8 cellular contexts compared by ENCODE assay signal in genomic region chr5:1344975-1345838, GRCh38. TPM values are rescaled to one million over a fixed set of nuclear protein-coding genes. Genes with fewer than 3 reads are reported as not detected.
DNase-seq lines count a peak whose midpoint lies in the region; ATAC-seq and TF ChIP-seq lines count a peak whose summit lies in the region.

Gene CLPTM1L, minus strand, starts transcription at chr5:1345099. Its CDS starts 258 bp downstream, at chr5:1344841.

- no peaks in the 10 kb centered on the region for H3K27me3 Mint-ChIP-seq in CD4-positive, alpha-beta memory T cell
- no peaks in the 10 kb centered on the region for H3K27me3 Mint-ChIP-seq in effector memory CD8-positive, alpha-beta T cell
- H3K27me3 Mint-ChIP-seq in memory B cell, result no peaks in the 10 kb centered on the region

- peaks cover 25% of the 10 kb centered on the region for H3K4me1 ChIP-seq in CD4-positive, alpha-beta memory T cell (ENCODE audit: insufficient read depth, low read length)

- POLR2A ChIA-PET in CD4-positive, alpha-beta memory T cell (lab: Charles Lee; ENCODE audit: partially characterized antibody), result interaction anchor here (0.6 to 4.4 kb wide), 13 partner anchors 9 to 179 kb away, joined by 3 to 53 read pairs (median 5); partner anchors contain the start of genes LPCAT1 and TERT

- H3K9me3 Mint-ChIP-seq in CD4-positive, alpha-beta memory T cell, result no peaks in the 10 kb centered on the region
- H3K9me3 Mint-ChIP-seq in effector memory CD8-positive, alpha-beta T cell, result no peaks in the 10 kb centered on the region
- no peaks in the 10 kb centered on the region for H3K9me3 Mint-ChIP-seq in memory B cell

- H3K27me3 ChIP-seq in CD4-positive, alpha-beta memory T cell (ENCODE audit: insufficient read depth, low read length), result no peaks in the 10 kb centered on the region
- no peaks in the 10 kb centered on the region for H3K27me3 ChIP-seq in HL-60 (ENCODE audit: insufficient read depth, poor library complexity, severe bottlenecking)

- DNase-seq in CD4-positive, alpha-beta memory T cell, result peak; percentile 83 to 91 (median 90)
- DNase-seq in HL-60 (ENCODE audit: low read depth in 1 of 2, low spot score in 1 of 2), result peak; percentile 72 to 75
- peak; percentile 75 for DNase-seq in NK-92 treated with Interleukin-12 subunit alpha and Interleukin-12 subunit beta, amount 100 ng/mL, for 24 hours (lab: John Stamatoyannopoulos, UW)
- peak; percentile 75 to 79 for DNase-seq in activated CD8-positive, alpha-beta memory T cell treated with anti-CD3 and anti-CD28 coated beads for 4 hours (ENCODE audit: low read depth in 2 of 2)
- DNase-seq in effector memory CD8-positive, alpha-beta T cell, result peak; percentile 80 to 85 (median 82)
- peak; percentile 81 to 83 for DNase-seq in memory B cell (ENCODE audit: low spot score in 2 of 2)
- DNase-seq in stimulated activated CD8-positive, alpha-beta memory T cell treated with anti-CD3 and anti-CD28 coated beads, Interleukin-12 subunit alpha, Interleukin-12 subunit beta, amount 100 ng/mL, for 1 hour (ENCODE audit: low read depth), result peak; percentile 75

- H3K4me3 Mint-ChIP-seq in CD4-positive, alpha-beta memory T cell, result peak within 1 kb of the TSS; percentile 88 to 95 (median 92)
- peak within 1 kb of the TSS; percentile 84 to 87 for H3K4me3 Mint-ChIP-seq in effector memory CD8-positive, alpha-beta T cell
- peak within 1 kb of the TSS; percentile 91 for H3K4me3 Mint-ChIP-seq in memory B cell

- peak; percentile 79 for ATAC-seq in GM19455 (IDR thresholded peaks at IDR 0.05; ENCODE audit: unreplicated experiment)
- ATAC-seq in effector memory CD8-positive, alpha-beta T cell (replicated peaks), result peak; percentile 94
- ATAC-seq in memory B cell (ENCODE audit: low read depth), result peak; percentile 95

- H3K9me3 ChIP-seq in CD4-positive, alpha-beta memory T cell (ENCODE audit: control insufficient read depth in 1 of 2, low read length in 2 of 2), result no peaks in the 10 kb centered on the region

- peaks cover 22% of the 10 kb centered on the region for H3K36me3 ChIP-seq in CD4-positive, alpha-beta memory T cell (ENCODE audit: insufficient read depth, low read length)

- H3K27ac Mint-ChIP-seq in CD4-positive, alpha-beta memory T cell, result peak within 1 kb of the TSS; percentile 82 to 98 (median 88)
- peak within 1 kb of the TSS; percentile 80 to 86 for H3K27ac Mint-ChIP-seq in effector memory CD8-positive, alpha-beta T cell
- H3K27ac Mint-ChIP-seq in memory B cell, result peak within 1 kb of the TSS; percentile 89

- no peak for TF ChIP-seq CTCF in HL-60 (IDR thresholded peaks at IDR 0.05; ENCODE audit: insufficient read depth, low read length)

- CTCF ChIA-PET in CD4-positive, alpha-beta memory T cell (lab: Charles Lee; ENCODE audit: partially characterized antibody), result interaction anchor here (1.3 to 1.7 kb wide), 4 partner anchors 32 to 300 kb away, joined by 3 to 8 read pairs (median 4); no protein-coding TSS in a partner anchor

- intact Hi-C loops in CD4-positive, alpha-beta memory T cell (cut with micrococcal nuclease), result loop anchor here (1.0 to 10.0 kb wide), 5 partner anchors 29 to 450 kb away; partner anchors contain the start of genes MRPL36 and TERT

- H3K36me3 Mint-ChIP-seq in CD4-positive, alpha-beta memory T cell, result peaks cover 16 to 22% of the 10 kb centered on the region in 2 donors
- H3K36me3 Mint-ChIP-seq in effector memory CD8-positive, alpha-beta T cell (ENCODE audit: insufficient read depth), result peaks cover 23% of the 10 kb centered on the region
- peaks cover 7% of the 10 kb centered on the region for H3K36me3 Mint-ChIP-seq in memory B cell

- H3K4me3 ChIP-seq in CD4-positive, alpha-beta memory T cell (ENCODE audit: low read length in 2 of 2), result peak within 1 kb of the TSS; percentile 86 to 96
- peak within 1 kb of the TSS; percentile 97 for H3K4me3 ChIP-seq in HL-60 (replicated peaks; ENCODE audit: insufficient read depth, low read length)

- H3K27ac ChIP-seq in CD4-positive, alpha-beta memory T cell (ENCODE audit: low read depth, low read length), result peak within 1 kb of the TSS; percentile 75
- peak within 1 kb of the TSS; percentile 68 for H3K27ac ChIP-seq in HL-60 (replicated peaks)

- peaks cover 18 to 48% (median 35%) of the 10 kb centered on the region in 4 donors for H3K4me1 Mint-ChIP-seq in CD4-positive, alpha-beta memory T cell
- H3K4me1 Mint-ChIP-seq in effector memory CD8-positive, alpha-beta T cell (ENCODE audit: low read depth in 2 of 2), result peaks cover 16 to 20% of the 10 kb centered on the region in 2 donors
- peaks cover 25% of the 10 kb centered on the region for H3K4me1 Mint-ChIP-seq in memory B cell

RNA-seq across cellular contexts. Expression of gene CLPTM1L, which starts in this region (rescaled TPM):
- 10 to 100 TPM; 86.0 to 87.4 TPM for total RNA-seq in CD4-positive, alpha-beta memory T cell
- polyA plus RNA-seq in CD4-positive, alpha-beta memory T cell, result 10 to 100 TPM; 34.1 to 59.2 TPM

Comparison
In these comparisons a context has a peak if more than half of its experiments do, and no peak if none do; other contexts are left out.
1. Peak in every context shown above with its lines: DNase-seq, ATAC-seq, H3K4me3 ChIP-seq and H3K27ac ChIP-seq.